30 cellular contexts compared by ENCODE assay signal in genomic region chr5:77310494-77311216, GRCh38.
"Had no signal": no experiment of that assay in that cellular context is flagged by ENCODE, and none has a peak within 500 bp of the region (broad histone marks: within the 10 kb centered on the region; RNA-seq: fewer than 3 reads in every experiment).

No MANE protein-coding gene starts in this region.

- DNase-seq: dermis blood vessel endothelial cell; effector memory CD4-positive, alpha-beta T cell; erythroblast; esophagus squamous epithelium; foreskin melanocyte; glutamatergic neuron; heart right ventricle; hippocampal formation; islet precursor cell; kidney glomerular epithelial cell; left colon; left ventricle myocardium superior; lower lobe of right lung; naive thymus-derived CD8-positive, alpha-beta T cell; nephron progenitor cell; nucleus accumbens; stimulated activated CD4-positive, alpha-beta T cell treated with anti-CD3 and anti-CD28 coated beads, Interleukin-12 subunit alpha, Interleukin-12 subunit beta, amount 100 ng/mL, for 4 hours; stimulated activated CD4-positive, alpha-beta T cell treated with anti-CD3 and anti-CD28 coated beads, Interleukin-1b, Interleukin-23, amount 100 ng/mL, for 48 hours; stimulated activated CD4-positive, alpha-beta T cell treated with anti-CD3 and anti-CD28 coated beads, Interleukin-4, amount 100 ng/mL, for 1 hour; stimulated activated CD8-positive, alpha-beta memory T cell treated with anti-CD3 and anti-CD28 coated beads, Interleukin-4, amount 100 ng/mL, for 48 hours; stimulated activated naive CD4-positive, alpha-beta T cell treated with Interleukin-2 at 50 U/mL for 16 hours; stomach; testis; transverse colon had no signal

- H3K9me3 ChIP-seq: esophagus squamous epithelium, lower lobe of right lung, prostate gland, right atrium auricular region, stomach, testis, transverse colon, vagina had no signal

- H3K27me3 ChIP-seq: esophagus squamous epithelium, heart right ventricle, right atrium auricular region, stomach, testis, transverse colon, vagina had no signal

- H3K27ac ChIP-seq: coronary artery, esophagus squamous epithelium, heart right ventricle, lower lobe of right lung, prostate gland, right atrium auricular region, stomach, testis, transverse colon, vagina had no signal

- ATAC-seq: heart right ventricle; left colon; left ventricle myocardium superior; lower lobe of right lung; naive thymus-derived CD8-positive, alpha-beta T cell; sciatic nerve had no signal

- H3K4me1 ChIP-seq: lower lobe of right lung, testis had no signal

- H3K36me3 ChIP-seq: esophagus squamous epithelium, heart right ventricle, lower lobe of right lung, prostate gland, right atrium auricular region, stomach, transverse colon, vagina had no signal

- H3K4me3 ChIP-seq: coronary artery, esophagus squamous epithelium, heart right ventricle, lower lobe of right lung, prostate gland, right atrium auricular region, smooth muscle cell, stomach, testis, transverse colon, vagina had no signal
